ENCODE assay signal across 8 cellular contexts in genomic region chr17:51372345-51373004, GRCh38.
DNase-seq lines count a peak whose midpoint lies in the region; ATAC-seq, FAIRE-seq and TF ChIP-seq lines count a peak whose summit lies in the region.

No MANE protein-coding gene starts in this region.

- no peaks in the 10 kb centered on the region for H3K27me3 ChIP-seq in bronchial epithelial cell (ENCODE audit: control insufficient read depth, insufficient read depth, low read length)
- no peaks in the 10 kb centered on the region for H3K27me3 ChIP-seq in lower lobe of right lung (ENCODE audit: low read depth)

- ATAC-seq in GM18519 (IDR thresholded peaks at IDR 0.05; ENCODE audit: low FRiP score, unreplicated experiment), result peak; percentile 83
- ATAC-seq in HG03135 (IDR thresholded peaks at IDR 0.05; ENCODE audit: unreplicated experiment), result peak; percentile 88
- ATAC-seq in lower lobe of right lung, result peak; percentile 64 to 73

- H3K4me3 Mint-ChIP-seq in CD14-positive monocyte, result peak overlapping the region in 1 of 2 donors; percentile 76

- no peaks in the 10 kb centered on the region for H3K9me3 ChIP-seq in lower lobe of right lung

- peak overlapping the region; percentile 9 for H3K4me3 ChIP-seq in bronchial epithelial cell (ENCODE audit: low read depth, low read length)
- no peak overlapping the region for H3K4me3 ChIP-seq in lower lobe of right lung

- no peak overlapping the region for H3K27ac ChIP-seq in lower lobe of right lung

- TF ChIP-seq CTCF in CD14-positive monocyte (IDR thresholded peaks at IDR 0.05) (no peak), bronchial epithelial cell (IDR thresholded peaks at IDR 0.05; ENCODE audit: insufficient read depth, low read length, severe bottlenecking) (no peak), lower lobe of right lung (IDR thresholded peaks at IDR 0.05) (no peak)

- peaks cover 2 to 5% of the 10 kb centered on the region in 2 donors for H3K36me3 Mint-ChIP-seq in CD14-positive monocyte

- H3K9me3 Mint-ChIP-seq in CD14-positive monocyte, result peaks cover 4 to 13% (median 11%) of the 10 kb centered on the region in 7 donors

- H3K4me1 Mint-ChIP-seq in CD14-positive monocyte, result peaks cover 34% of the 10 kb centered on the region

- H3K27ac Mint-ChIP-seq in CD14-positive monocyte, result peak overlapping the region; percentile 73 to 92 (median 89)

- H3K36me3 ChIP-seq in bronchial epithelial cell (ENCODE audit: control insufficient read depth, insufficient read depth, low read length) (no peaks in the 10 kb centered on the region), lower lobe of right lung (no peaks in the 10 kb centered on the region)

- DNase-seq in CD14-positive monocyte (ENCODE audit: low spot score) (peak; percentile 71), NOMO-1 (lab: John Stamatoyannopoulos, UW; ENCODE audit: unreplicated experiment in 2 of 2) (peak; percentile 67 to 81), bronchial epithelial cell (ENCODE audit: low read depth) (peak; percentile 64), lower lobe of right lung (no peak), NCI-H1436 treated with DMSO at 0.1 percent for 48 hours (lab: John Stamatoyannopoulos, UW) (no peak), COLO668 (lab: John Stamatoyannopoulos, UW; ENCODE audit: unreplicated experiment) (no peak)

- H3K4me1 ChIP-seq in lower lobe of right lung, result no peaks in the 10 kb centered on the region

- FAIRE-seq in bronchial epithelial cell (lab: Jason Lieb, UNC), result peak; percentile 18

- intact Hi-C loops in CD14-positive monocyte (cut with micrococcal nuclease), result loop anchor here in 1 of 2 donors (10.0 kb wide), 1 partner anchor 732 kb away; no protein-coding TSS in a partner anchor
- intact Hi-C loops in lower lobe of right lung (cut with DNase I), result no loop called here

- peaks cover 2 to 16% (median 4%) of the 10 kb centered on the region in 3 donors for H3K27me3 Mint-ChIP-seq in CD14-positive monocyte (ENCODE audit: low read depth in 3 of 3)

Comparison
In these comparisons a context has a peak if more than half of its experiments do, and no peak if none do; other contexts are left out.
1. DNase-seq: peak in CD14-positive monocyte (single experiment), NOMO-1 (2 of 2) and bronchial epithelial cell (single experiment); none in lower lobe of right lung (single experiment), NCI-H1436 treated with DMSO at 0.1 percent for 48 hours (single experiment) and COLO668 (single experiment).
2. Peak in every context shown above with its lines, with median percentiles within 50 percentile points of each other: ATAC-seq.